10 cellular contexts compared by ENCODE assay signal in the genomic region with DNA sequence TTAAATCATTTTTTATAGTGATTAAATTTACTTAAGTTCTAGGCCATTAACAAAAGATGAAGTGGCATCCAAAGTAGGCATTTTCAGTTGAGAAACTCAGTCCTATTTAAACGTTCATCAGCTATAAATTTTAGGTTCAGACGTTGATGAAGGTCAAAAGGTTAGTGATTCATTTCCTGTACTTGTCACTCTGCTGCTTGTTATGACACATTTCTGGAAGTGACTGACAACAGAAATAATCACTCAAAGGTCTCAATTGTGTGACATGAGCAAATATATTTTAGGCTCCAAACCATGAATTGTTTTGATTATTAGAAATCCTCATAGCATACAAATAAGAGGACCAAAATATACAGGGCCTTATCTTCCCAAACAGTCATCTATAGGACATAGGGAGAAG. TPM values are rescaled to one million over a fixed set of nuclear protein-coding genes. Genes with fewer than 3 reads are reported as not detected.
DNase-seq lines count a peak whose midpoint lies in the region; ATAC-seq and TF ChIP-seq lines count a peak whose summit lies in the region.
"Had no signal": no experiment of that assay in that cellular context is flagged by ENCODE, and none has a peak within 500 bp of the region (broad histone marks: within the 10 kb centered on the region; RNA-seq: fewer than 3 reads in every experiment).

No MANE protein-coding gene starts in this region.

- peaks cover 19% of the 10 kb centered on the region for H3K27me3 Mint-ChIP-seq in activated CD8-positive, alpha-beta memory T cell treated with anti-CD3 and anti-CD28 coated beads, Interleukin-2, amount 10 ng/mL, durations not matched to agents 7 days and 5 days

- WGBS in esophagus muscularis mucosa, result 28% methylated on average over 2 of the region's 2 CpGs

- H3K4me3 Mint-ChIP-seq in activated CD8-positive, alpha-beta memory T cell treated with anti-CD3 and anti-CD28 coated beads, Interleukin-2, amount 10 ng/mL, durations not matched to agents 7 days and 5 days, result no peak overlapping the region
- H3K4me3 Mint-ChIP-seq: GM23338 had no signal

- no peak for TF ChIP-seq CTCF in esophagus muscularis mucosa (IDR thresholded peaks at IDR 0.05)

- no peak overlapping the region for H3K27ac ChIP-seq in esophagus muscularis mucosa (replicated peaks in 1 of 4)

- H3K4me3 ChIP-seq in esophagus muscularis mucosa, result no peak overlapping the region
- H3K4me3 ChIP-seq: GM23338 had no signal

- peaks cover 14% of the 10 kb centered on the region for H3K4me1 Mint-ChIP-seq in activated CD8-positive, alpha-beta memory T cell treated with anti-CD3 and anti-CD28 coated beads, Interleukin-2, amount 10 ng/mL, durations not matched to agents 7 days and 5 days

- no peak for TF ChIP-seq POLR2A in esophagus muscularis mucosa (IDR thresholded peaks at IDR 0.05; ENCODE audit: low read depth)

- no peak overlapping the region for H3K27ac Mint-ChIP-seq in activated CD8-positive, alpha-beta memory T cell treated with anti-CD3 and anti-CD28 coated beads, Interleukin-2, amount 10 ng/mL, durations not matched to agents 7 days and 5 days
- H3K27ac Mint-ChIP-seq: GM23338 had no signal

- peak; percentile 83 for ATAC-seq in activated CD8-positive, alpha-beta memory T cell treated with anti-CD3 and anti-CD28 coated beads, Interleukin-2, amount 10 ng/mL, durations not matched to agents 7 days and 5 days
- ATAC-seq in HG02623 (IDR thresholded peaks at IDR 0.05; ENCODE audit: unreplicated experiment), result peak; percentile 89
- ATAC-seq in stimulated activated naive CD8-positive, alpha-beta T cell treated with anti-CD3 and anti-CD28 coated beads, Interleukin-15, Interleukin-2, amounts not matched to agents 100 U/mL and 50 U/mL, for 24 hours, result peak; percentile 75
- ATAC-seq: GM23338 had no signal

- H3K27me3 ChIP-seq in esophagus muscularis mucosa, result peaks cover 0 to 7% (median 0%) of the 10 kb centered on the region in 4 donors

- H3K9me3 ChIP-seq in esophagus muscularis mucosa, result no peaks in the 10 kb centered on the region

- TF ChIP-seq EP300 in esophagus muscularis mucosa (IDR thresholded peaks at IDR 0.05), result no peak

- intact Hi-C loops in esophagus muscularis mucosa (cut with DNase I), result no loop called here

- H3K36me3 ChIP-seq in esophagus muscularis mucosa, result no peaks in the 10 kb centered on the region

- CTCF ChIA-PET in activated CD8-positive, alpha-beta memory T cell treated with anti-CD3 and anti-CD28 coated beads, Interleukin-2, amount 10 ng/mL, durations not matched to agents 7 days and 5 days (lab: Charles Lee), result no interaction called here

- no peak for DNase-seq in activated CD8-positive, alpha-beta memory T cell treated with anti-CD3 and anti-CD28 coated beads, Interleukin-2, amount 10 ng/mL, durations not matched to agents 7 days and 5 days
- DNase-seq in activated CD8-positive, alpha-beta memory T cell treated with anti-CD3 and anti-CD28 coated beads for 24 hours, result no peak
- DNase-seq in HT1080 (ENCODE audit: low read depth) (peak; percentile 66), esophagus muscularis mucosa (ENCODE audit: extremely low spot score) (no peak), NCI-H2029 (lab: John Stamatoyannopoulos, UW) (no peak), GM19240 (ENCODE audit: insufficient read length, low spot score) (no peak)
- no peak for DNase-seq in stimulated activated naive CD8-positive, alpha-beta T cell treated with anti-CD3 and anti-CD28 coated beads, Interleukin-15, Interleukin-2, amounts not matched to agents 100 U/mL and 50 U/mL, for 24 hours
- DNase-seq: stimulated activated CD4-positive, alpha-beta T cell treated with anti-CD3 and anti-CD28 coated beads, Interleukin-12 subunit alpha, Interleukin-12 subunit beta, amount 100 ng/mL, for 4 hours had no signal

- H3K36me3 Mint-ChIP-seq in activated CD8-positive, alpha-beta memory T cell treated with anti-CD3 and anti-CD28 coated beads, Interleukin-2, amount 10 ng/mL, durations not matched to agents 7 days and 5 days, result no peaks in the 10 kb centered on the region

- H3K9me3 Mint-ChIP-seq in activated CD8-positive, alpha-beta memory T cell treated with anti-CD3 and anti-CD28 coated beads, Interleukin-2, amount 10 ng/mL, durations not matched to agents 7 days and 5 days (ENCODE audit: low read depth), result no peaks in the 10 kb centered on the region

- H3K4me1 ChIP-seq in esophagus muscularis mucosa, result no peaks in the 10 kb centered on the region

RNA-seq across cellular contexts. Expression of a gene that starts 10.3 kb away (rescaled TPM):
- total RNA-seq in activated CD8-positive, alpha-beta memory T cell treated with anti-CD3 and anti-CD28 coated beads, Interleukin-2, amount 10 ng/mL, durations not matched to agents 7 days and 5 days, result not detected
- not detected in 2 replicates for total RNA-seq in HT1080 (2014; rRNA removed; shearing (Covaris generic))
- 0.09 TPM in 1 of 2 replicates, not detected in the other for polyA plus RNA-seq in HT1080 (2015; cell fraction: cytosol; rRNA removed)
- 0.05 and 0.10 TPM in 2 replicates for polyA plus RNA-seq in HT1080 (2015; cell fraction: nucleus; rRNA removed)
- total RNA-seq in esophagus muscularis mucosa, result 10 to 100 TPM; 16.2 to 56.4 (median 51.9) TPM

Comparison
In these comparisons a context has a peak if more than half of its experiments do, and no peak if none do; other contexts are left out.
1. RNA of a gene that starts 10.3 kb away (total RNA-seq): 16.2 to 56.4 TPM in esophagus muscularis mucosa; not detected in activated CD8-positive, alpha-beta memory T cell treated with anti-CD3 and anti-CD28 coated beads, Interleukin-2, amount 10 ng/mL, durations not matched to agents 7 days and 5 days and not detected in HT1080; every median in the first group is over 10 times any median in the second.
2. Peak in every context shown above with its lines, with median percentiles within 50 percentile points of each other: ATAC-seq.